Comparison of ENCODE assay signal across 16 cellular contexts in genomic region chr7:116726713-116727431, GRCh38. TPM values are rescaled to one million over a fixed set of nuclear protein-coding genes. Genes with fewer than 3 reads are reported as not detected.
A peak's percentile ranks its signal among the peaks of the same experiment; 100 is the strongest.
DNase-seq lines count a peak whose midpoint lies in the region; ATAC-seq and TF ChIP-seq lines count a peak whose summit lies in the region.
"Had no signal": no experiment of that assay in that cellular context is flagged by ENCODE, and none has a peak within 500 bp of the region (broad histone marks: within the 10 kb centered on the region; RNA-seq: fewer than 3 reads in every experiment).

No MANE protein-coding gene starts in this region.

- no peak overlapping the region for H3K4me3 ChIP-seq in heart left ventricle
- no peak overlapping the region for H3K4me3 ChIP-seq in right lobe of liver
- H3K4me3 ChIP-seq in subcutaneous abdominal adipose tissue (ENCODE audit: low read depth in 1 of 5, low read length in 5 of 5) = no peak overlapping the region
- H3K4me3 ChIP-seq: esophagus muscularis mucosa had no signal

- TF ChIP-seq POLR2A in heart left ventricle (IDR thresholded peaks at IDR 0.05) (no peak), right lobe of liver (IDR thresholded peaks at IDR 0.05) (no peak)

- H3K27ac ChIP-seq in heart left ventricle (no peak overlapping the region), right lobe of liver (peak overlapping the region; percentile 1 to 72 (median 48)), subcutaneous abdominal adipose tissue (ENCODE audit: low read depth, low read length) (peak overlapping the region; percentile 21)
- H3K27ac ChIP-seq: esophagus muscularis mucosa had no signal

- TF ChIP-seq CTCF in heart left ventricle (IDR thresholded peaks at IDR 0.05) (no peak), right lobe of liver (IDR thresholded peaks at IDR 0.05) (no peak)

- intact Hi-C loops in heart left ventricle (cut with DNase I) = no loop called here
- intact Hi-C loops in Right ventricle myocardium superior (cut with DNase I) = no loop called here
- intact Hi-C loops in right lobe of liver (cut with DNase I) = no loop called here

- peak overlapping the region in 1 of 5 donors; percentile 25 for H3K9ac ChIP-seq in subcutaneous abdominal adipose tissue (ENCODE audit: low read length in 5 of 5)

- H3K36me3 ChIP-seq in heart left ventricle (no peaks in the 10 kb centered on the region), right lobe of liver (no peaks in the 10 kb centered on the region), subcutaneous abdominal adipose tissue (ENCODE audit: control insufficient read depth in 5 of 5, insufficient read depth in 5 of 5, low read length in 5 of 5) (no peaks in the 10 kb centered on the region)
- H3K36me3 ChIP-seq: esophagus muscularis mucosa had no signal

- H3K4me1 ChIP-seq in heart left ventricle (peaks cover 0 to 17% (median 6%) of the 10 kb centered on the region in 12 donors), right lobe of liver (peaks cover 2 to 49% (median 20%) of the 10 kb centered on the region in 4 donors), subcutaneous abdominal adipose tissue (ENCODE audit: control insufficient read depth in 5 of 5, insufficient read depth in 5 of 5, low read length in 5 of 5) (peaks cover 8 to 22% (median 17%) of the 10 kb centered on the region in 5 donors)

- H3K9me3 ChIP-seq in heart left ventricle = no peaks in the 10 kb centered on the region
- H3K9me3 ChIP-seq in right lobe of liver = no peaks in the 10 kb centered on the region
- H3K9me3 ChIP-seq in subcutaneous abdominal adipose tissue (ENCODE audit: control insufficient read depth in 5 of 5, low read length in 5 of 5) = no peaks in the 10 kb centered on the region
- H3K9me3 ChIP-seq: esophagus muscularis mucosa had no signal

- DNase-seq in heart left ventricle = no peak
- no peak for DNase-seq in Right ventricle myocardium superior
- peak; percentile 41 for DNase-seq in amniotic epithelial cell (ENCODE audit: low read depth)
- no peak for DNase-seq in right lobe of liver
- no peak for DNase-seq in activated naive CD4-positive, alpha-beta T cell treated with Interleukin-2 at 50 U/mL for 16 hours
- DNase-seq in dedifferentiated amniotic fluid mesenchymal stem cell (ENCODE audit: extremely low spot score) = no peak
- DNase-seq: activated naive CD4-positive, alpha-beta T cell treated with anti-CD3 and anti-CD28 coated beads for 36 hours; dermis blood vessel endothelial cell; NCI-H1417 treated with DMSO at 0.1 percent for 48 hours; NCI-H2171 treated with DMSO at 0.1 percent for 48 hours; NCI-H774; stimulated activated naive CD4-positive, alpha-beta T cell treated with Interleukin-2 at 50 U/mL for 16 hours had no signal

- peak in 3 of 4 donors; percentile 24 to 45 (median 26) for ATAC-seq in heart left ventricle
- ATAC-seq in Right ventricle myocardium superior (ENCODE audit: poor library complexity) = no peak
- ATAC-seq in right lobe of liver = peak; percentile 47 to 62 (median 58)
- no peak for ATAC-seq in HG02970 (IDR thresholded peaks at IDR 0.05; ENCODE audit: low FRiP score, unreplicated experiment)
- ATAC-seq: activated CD4-positive, CD25-positive, alpha-beta regulatory T cell treated with anti-CD3 and anti-CD28 coated beads, Interleukin-2, amount 50 U/mL, for 24 hours had no signal

- 33 to 53% (median 35%) methylated on average over 4 of the region's 4 CpGs for WGBS in heart left ventricle, 4 donors
- WGBS in right lobe of liver (ENCODE audit: insufficient coverage, low coverage, low lambda C conversion rate, missing lambda C conversion rate) = 18% methylated on average over 4 of the region's 4 CpGs

- H3K27me3 ChIP-seq in heart left ventricle = no peaks in the 10 kb centered on the region
- no peaks in the 10 kb centered on the region for H3K27me3 ChIP-seq in right lobe of liver
- no peaks in the 10 kb centered on the region for H3K27me3 ChIP-seq in subcutaneous abdominal adipose tissue (ENCODE audit: control insufficient read depth in 5 of 5, insufficient read depth in 4 of 5, low read length in 5 of 5)
- H3K27me3 ChIP-seq: esophagus muscularis mucosa had no signal

RNA-seq across cellular contexts. Expression of gene MET, which starts 54.9 kb away (rescaled TPM):
- 10 to 100 TPM; 11.1 to 29.7 (median 16.4) TPM for total RNA-seq in heart left ventricle
- polyA plus RNA-seq in heart left ventricle = 10 to 100 TPM in 1 of 2 donors, 1 to 10 TPM in 1; 2.4 to 11.9 TPM
- total RNA-seq in Right ventricle myocardium superior = 14.3 TPM
- 10 to 100 TPM; 32.9 to 45.2 (median 37.2) TPM for total RNA-seq in right lobe of liver

Comparison
In these comparisons a context has a peak if more than half of its experiments do, and no peak if none do; other contexts are left out.
1. ATAC-seq: peak in heart left ventricle (3 of 4) and right lobe of liver (4 of 4); none in Right ventricle myocardium superior (single experiment) and HG02970 (single experiment).
2. H3K27ac ChIP-seq: peak in right lobe of liver (3 of 3) and subcutaneous abdominal adipose tissue (single experiment); none in heart left ventricle (0 of 12).